Comparison of ENCODE assay signal across 25 cellular contexts in the genomic region with DNA sequence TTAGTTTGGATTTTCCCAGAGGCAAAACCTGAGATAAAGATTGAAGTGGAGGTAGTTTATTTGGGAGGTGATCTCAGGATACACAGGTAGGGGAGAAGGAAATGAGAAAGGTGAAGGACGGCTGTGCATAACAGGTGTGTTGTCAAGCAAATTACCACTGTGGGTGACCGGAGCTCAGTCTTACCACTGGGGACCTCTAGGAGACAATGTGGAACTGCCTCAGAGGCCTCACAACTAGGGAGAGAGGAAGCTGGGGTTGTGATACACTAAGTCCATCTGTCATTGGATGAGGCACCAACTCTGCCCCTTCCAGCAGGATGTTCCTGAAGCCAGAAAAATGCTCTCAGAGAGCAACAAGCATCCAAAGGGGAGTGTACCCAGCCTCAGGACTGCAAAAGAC. TPM values are rescaled to one million over a fixed set of nuclear protein-coding genes. Genes with fewer than 3 reads are reported as not detected.
"Had no signal": no experiment of that assay in that cellular context is flagged by ENCODE, and none has a peak within 500 bp of the region (broad histone marks: within the 10 kb centered on the region; RNA-seq: fewer than 3 reads in every experiment).

No MANE protein-coding gene starts in this region.

- H3K27me3 ChIP-seq: body of pancreas, tibial nerve, uterus had no signal

- H3K36me3 ChIP-seq: esophagus squamous epithelium, neutrophil, tibial nerve, uterus had no signal

- H3K27me3 Mint-ChIP-seq: activated CD4-positive, alpha-beta T cell treated with anti-CD3 and anti-CD28 coated beads, Interleukin-2, amount 10 ng/mL, durations not matched to agents 24 days and 14 days; activated naive CD8-positive, alpha-beta T cell had no signal

- H3K36me3 Mint-ChIP-seq: activated naive CD8-positive, alpha-beta T cell; memory B cell; natural killer cell had no signal

- H3K4me3 ChIP-seq: body of pancreas, esophagus squamous epithelium, hepatocyte, tibial nerve, uterus had no signal

- H3K27ac Mint-ChIP-seq: activated CD4-positive, alpha-beta T cell treated with anti-CD3 and anti-CD28 coated beads, Interleukin-2, amount 10 ng/mL, durations not matched to agents 24 days and 14 days; activated CD8-positive, alpha-beta T cell treated with anti-CD3 and anti-CD28 coated beads, Interleukin-2, amount 10 ng/mL, durations not matched to agents 7 days and 5 days; activated naive CD8-positive, alpha-beta T cell; memory B cell; natural killer cell had no signal

- H3K4me2 ChIP-seq: hepatocyte had no signal

- DNase-seq: activated CD4-positive, alpha-beta T cell treated with anti-CD3 and anti-CD28 coated beads, Interleukin-2, amount 10 ng/mL, durations not matched to agents 24 days and 14 days; activated CD8-positive, alpha-beta memory T cell treated with anti-CD3 and anti-CD28 coated beads, Interleukin-2, amount 50 U/mL, for 4 hours; activated CD8-positive, alpha-beta T cell treated with anti-CD3 and anti-CD28 coated beads, Interleukin-2, amount 10 ng/mL, durations not matched to agents 7 days and 5 days; activated gamma-delta T cell treated with Interleukin-2 at 50 U/mL for 16 hours; amygdala; body of pancreas; cortex of kidney; effector CD4-positive, alpha-beta T cell; esophagus squamous epithelium; kidney glomerular epithelial cell; left ventricle myocardium superior; natural killer cell; stimulated activated CD4-positive, alpha-beta T cell treated with anti-CD3 and anti-CD28 coated beads, Interleukin-15, amount 100 ng/mL, for 24 hours; stimulated activated CD4-positive, alpha-beta T cell treated with anti-CD3 and anti-CD28 coated beads, Interleukin-4, amount 100 ng/mL, for 24 hours; stimulated activated naive CD4-positive, alpha-beta T cell treated with Interleukin-2 at 50 U/mL for 16 hours; substantia nigra; uterus had no signal

- H2AFZ ChIP-seq: hepatocyte had no signal

- H3K9me3 Mint-ChIP-seq: activated CD4-positive, alpha-beta T cell treated with anti-CD3 and anti-CD28 coated beads, Interleukin-2, amount 10 ng/mL, durations not matched to agents 24 days and 14 days; memory B cell; natural killer cell had no signal

- H3K27ac ChIP-seq: body of pancreas, esophagus squamous epithelium, hepatocyte, neutrophil, tibial nerve, uterus had no signal

- H3K79me2 ChIP-seq: hepatocyte had no signal

- H3K4me1 Mint-ChIP-seq: activated CD4-positive, alpha-beta T cell treated with anti-CD3 and anti-CD28 coated beads, Interleukin-2, amount 10 ng/mL, durations not matched to agents 24 days and 14 days; natural killer cell had no signal

- ATAC-seq: activated CD8-positive, alpha-beta T cell treated with anti-CD3 and anti-CD28 coated beads, Interleukin-2, amount 10 ng/mL, durations not matched to agents 7 days and 5 days; body of pancreas; left ventricle myocardium superior; natural killer cell had no signal

- H3K4me1 ChIP-seq: body of pancreas, esophagus squamous epithelium, uterus had no signal

- H3K4me3 Mint-ChIP-seq: activated CD4-positive, alpha-beta T cell treated with anti-CD3 and anti-CD28 coated beads, Interleukin-2, amount 10 ng/mL, durations not matched to agents 24 days and 14 days; activated CD8-positive, alpha-beta T cell treated with anti-CD3 and anti-CD28 coated beads, Interleukin-2, amount 10 ng/mL, durations not matched to agents 7 days and 5 days; activated naive CD8-positive, alpha-beta T cell; memory B cell; natural killer cell had no signal

- H3K9me3 ChIP-seq: body of pancreas, esophagus squamous epithelium, neutrophil, tibial nerve, uterus had no signal

RNA-seq across cellular contexts. Expression of a gene that starts 32.6 kb away (rescaled TPM):
- total RNA-seq: activated CD4-positive, alpha-beta T cell treated with anti-CD3 and anti-CD28 coated beads, Interleukin-2, amount 10 ng/mL, durations not matched to agents 24 days and 14 days; activated CD8-positive, alpha-beta T cell treated with anti-CD3 and anti-CD28 coated beads, Interleukin-2, amount 10 ng/mL, durations not matched to agents 7 days and 5 days; endothelial cell of umbilical vein; fibroblast of villous mesenchyme; glomerular endothelial cell; natural killer cell had no signal
- polyA plus RNA-seq: endothelial cell of umbilical vein, hepatocyte had no signal
